ENCODE assay signal across 10 cellular contexts in genomic region chr2:241273552-241273988, GRCh38. TPM values are rescaled to one million over a fixed set of nuclear protein-coding genes. Genes with fewer than 3 reads are reported as not detected.
A peak's percentile ranks its signal among the peaks of the same experiment; 100 is the strongest.
DNase-seq lines count a peak whose midpoint lies in the region; ATAC-seq and TF ChIP-seq lines count a peak whose summit lies in the region.
"Had no signal": no experiment of that assay in that cellular context is flagged by ENCODE, and none has a peak within 500 bp of the region (broad histone marks: within the 10 kb centered on the region; RNA-seq: fewer than 3 reads in every experiment).

No MANE protein-coding gene starts in this region.

- peaks cover 11% of the 10 kb centered on the region for H3K36me3 Mint-ChIP-seq in activated naive CD4-positive, alpha-beta T cell treated with anti-CD3 and anti-CD28 coated beads, Interleukin-2, amount 50 U/mL, for 24 hours
- peaks cover 0 to 23% of the 10 kb centered on the region in 2 donors for H3K36me3 Mint-ChIP-seq in activated naive CD4-positive, alpha-beta T cell treated with anti-CD3 and anti-CD28 coated beads, Interleukin-2, amount 50 U/mL, for 72 hours
- peaks cover 51% of the 10 kb centered on the region for H3K36me3 Mint-ChIP-seq in activated T-helper 2 cell treated with anti-CD3 and anti-CD28 coated beads, Interferon-gamma antibody, Interleukin-2, Interleukin-4, amounts not matched to agents 10 μg/mL and 5 μg/mL and 100 μg/mL, durations not matched to agents 14 hours and 24 hours and 36 hours (ENCODE audit: low read depth)
- H3K36me3 Mint-ChIP-seq in type B pancreatic cell = peaks cover 26% of the 10 kb centered on the region

- no peaks in the 10 kb centered on the region for H3K9me3 ChIP-seq in right lobe of liver

- peaks cover 56% of the 10 kb centered on the region for H3K4me1 Mint-ChIP-seq in activated naive CD4-positive, alpha-beta T cell treated with anti-CD3 and anti-CD28 coated beads, Interleukin-2, amount 50 U/mL, for 24 hours
- H3K4me1 Mint-ChIP-seq in activated T-helper 2 cell treated with anti-CD3 and anti-CD28 coated beads, Interferon-gamma antibody, Interleukin-2, Interleukin-4, amounts not matched to agents 10 μg/mL and 5 μg/mL and 100 μg/mL, durations not matched to agents 14 hours and 24 hours and 36 hours (ENCODE audit: low read depth) = peaks cover 31% of the 10 kb centered on the region
- H3K4me1 Mint-ChIP-seq in type B pancreatic cell (ENCODE audit: unreplicated experiment) = peaks cover 38% of the 10 kb centered on the region

- H3K36me3 ChIP-seq in right lobe of liver = peaks cover 0 to 5% (median 2%) of the 10 kb centered on the region in 4 donors

- peak overlapping the region; percentile 82 for H3K4me3 Mint-ChIP-seq in activated naive CD4-positive, alpha-beta T cell treated with anti-CD3 and anti-CD28 coated beads, Interleukin-2, amount 50 U/mL, for 24 hours
- peak overlapping the region; percentile 70 for H3K4me3 Mint-ChIP-seq in activated T-helper 2 cell treated with anti-CD3 and anti-CD28 coated beads, Interferon-gamma antibody, Interleukin-2, Interleukin-4, amounts not matched to agents 10 μg/mL and 5 μg/mL and 100 μg/mL, durations not matched to agents 14 hours and 24 hours and 36 hours (ENCODE audit: low read depth)
- peak overlapping the region; percentile 86 for H3K4me3 Mint-ChIP-seq in type B pancreatic cell

- no peak for ATAC-seq in activated naive CD4-positive, alpha-beta T cell treated with anti-CD3 and anti-CD28 coated beads, Interleukin-2, amount 50 U/mL, for 72 hours
- ATAC-seq in right lobe of liver (peak in 3 of 4 donors; percentile 2 to 3 (median 2)), GM21423 (IDR thresholded peaks at IDR 0.05; ENCODE audit: unreplicated experiment) (no peak)

- H3K27me3 ChIP-seq in right lobe of liver = no peaks in the 10 kb centered on the region

- TF ChIP-seq CTCF in right lobe of liver (IDR thresholded peaks at IDR 0.05) (no peak), type B pancreatic cell (conservative IDR thresholded peaks at IDR 0.05) (no peak)

- H3K4me3 ChIP-seq in right lobe of liver = peak overlapping the region in 2 of 3 donors; percentile 60 to 85

- peak overlapping the region; percentile 76 for H3K27ac Mint-ChIP-seq in activated naive CD4-positive, alpha-beta T cell treated with anti-CD3 and anti-CD28 coated beads, Interleukin-2, amount 50 U/mL, for 24 hours
- H3K27ac Mint-ChIP-seq in activated naive CD4-positive, alpha-beta T cell treated with anti-CD3 and anti-CD28 coated beads, Interleukin-2, amount 50 U/mL, for 72 hours = no peak overlapping the region
- H3K27ac Mint-ChIP-seq in activated T-helper 2 cell treated with anti-CD3 and anti-CD28 coated beads, Interferon-gamma antibody, Interleukin-2, Interleukin-4, amounts not matched to agents 10 μg/mL and 5 μg/mL and 100 μg/mL, durations not matched to agents 14 hours and 24 hours and 36 hours = peak overlapping the region; percentile 58
- H3K27ac Mint-ChIP-seq in type B pancreatic cell = peak overlapping the region; percentile 81

- H3K27me3 Mint-ChIP-seq in activated naive CD4-positive, alpha-beta T cell treated with anti-CD3 and anti-CD28 coated beads, Interleukin-2, amount 50 U/mL, for 24 hours = no peaks in the 10 kb centered on the region
- H3K27me3 Mint-ChIP-seq in activated T-helper 2 cell treated with anti-CD3 and anti-CD28 coated beads, Interferon-gamma antibody, Interleukin-2, Interleukin-4, amounts not matched to agents 10 μg/mL and 5 μg/mL and 100 μg/mL, durations not matched to agents 14 hours and 24 hours and 36 hours (ENCODE audit: low read depth) = no peaks in the 10 kb centered on the region
- H3K27me3 Mint-ChIP-seq in type B pancreatic cell = no peaks in the 10 kb centered on the region

- DNase-seq in activated naive CD4-positive, alpha-beta T cell treated with anti-CD3 and anti-CD28 coated beads, Interleukin-2, amount 50 U/mL, for 72 hours (ENCODE audit: low spot score in 2 of 2) = no peak
- DNase-seq in activated T-helper 2 cell treated with anti-CD3 and anti-CD28 coated beads, Interferon-gamma antibody, Interleukin-2, Interleukin-4, amounts not matched to agents 10 μg/mL and 5 μg/mL and 100 μg/mL, durations not matched to agents 14 hours and 24 hours and 36 hours (ENCODE audit: low spot score) = no peak
- DNase-seq in right lobe of liver (no peak), type B pancreatic cell (ENCODE audit: extremely low spot score, unreplicated experiment) (no peak), GM03348 (ENCODE audit: low spot score) (no peak)
- no peak for DNase-seq in stimulated activated CD4-positive, alpha-beta T cell treated with anti-CD3 and anti-CD28 coated beads, Interleukin-15, amount 100 ng/mL, for 24 hours
- DNase-seq: GDM1; stimulated activated CD4-positive, alpha-beta T cell treated with anti-CD3 and anti-CD28 coated beads, Interleukin-4, amount 100 ng/mL, for 1 hour had no signal

- WGBS in right lobe of liver (ENCODE audit: insufficient coverage, low coverage, low lambda C conversion rate, missing lambda C conversion rate) = 28% methylated on average over 4 of the region's 7 CpGs

- TF ChIP-seq POLR2A in right lobe of liver (IDR thresholded peaks at IDR 0.05) = no peak

- peak overlapping the region in 2 of 3 donors; percentile 94 to 98 for H3K27ac ChIP-seq in right lobe of liver

- intact Hi-C loops in activated T-helper 2 cell treated with anti-CD3 and anti-CD28 coated beads, Interferon-gamma antibody, Interleukin-2, Interleukin-4, amounts not matched to agents 10 μg/mL and 5 μg/mL and 100 μg/mL, durations not matched to agents 14 hours and 24 hours and 36 hours (cut with micrococcal nuclease) = no loop called here
- intact Hi-C loops in right lobe of liver (cut with DNase I) = no loop called here

- no peaks in the 10 kb centered on the region for H3K9me3 Mint-ChIP-seq in activated naive CD4-positive, alpha-beta T cell treated with anti-CD3 and anti-CD28 coated beads, Interleukin-2, amount 50 U/mL, for 24 hours
- peaks cover 0 to 16% of the 10 kb centered on the region in 2 donors for H3K9me3 Mint-ChIP-seq in activated naive CD4-positive, alpha-beta T cell treated with anti-CD3 and anti-CD28 coated beads, Interleukin-2, amount 50 U/mL, for 72 hours
- peaks cover 22% of the 10 kb centered on the region for H3K9me3 Mint-ChIP-seq in activated T-helper 2 cell treated with anti-CD3 and anti-CD28 coated beads, Interferon-gamma antibody, Interleukin-2, Interleukin-4, amounts not matched to agents 10 μg/mL and 5 μg/mL and 100 μg/mL, durations not matched to agents 14 hours and 24 hours and 36 hours
- peaks cover 7% of the 10 kb centered on the region for H3K9me3 Mint-ChIP-seq in type B pancreatic cell

- H3K4me1 ChIP-seq in right lobe of liver = peaks cover 0 to 45% (median 15%) of the 10 kb centered on the region in 4 donors

RNA-seq across cellular contexts. Expression of gene HDLBP, which starts 41.9 kb away (rescaled TPM):
- 100 to 1,000 TPM; 276 to 297 TPM for total RNA-seq in activated naive CD4-positive, alpha-beta T cell treated with anti-CD3 and anti-CD28 coated beads, Interleukin-2, amount 50 U/mL, for 72 hours
- total RNA-seq in activated T-helper 2 cell treated with anti-CD3 and anti-CD28 coated beads, Interferon-gamma antibody, Interleukin-2, Interleukin-4, amounts not matched to agents 10 μg/mL and 5 μg/mL and 100 μg/mL, durations not matched to agents 14 hours and 24 hours and 36 hours = 282 and 293 TPM in 2 replicates
- total RNA-seq in right lobe of liver = 100 to 1,000 TPM; 341 to 557 (median 479) TPM
- total RNA-seq in type B pancreatic cell (ENCODE audit: low replicate concordance) = 466 and 659 TPM in 2 replicates

RNA-seq across cellular contexts. Expression of gene SEPTIN2, which starts 42.2 kb away (rescaled TPM):
- total RNA-seq in activated naive CD4-positive, alpha-beta T cell treated with anti-CD3 and anti-CD28 coated beads, Interleukin-2, amount 50 U/mL, for 72 hours = 100 to 1,000 TPM; 148 to 210 TPM
- 231 TPM in 2 replicates for total RNA-seq in activated T-helper 2 cell treated with anti-CD3 and anti-CD28 coated beads, Interferon-gamma antibody, Interleukin-2, Interleukin-4, amounts not matched to agents 10 μg/mL and 5 μg/mL and 100 μg/mL, durations not matched to agents 14 hours and 24 hours and 36 hours
- 10 to 100 TPM; 66.6 to 97.9 (median 86.2) TPM for total RNA-seq in right lobe of liver
- total RNA-seq in type B pancreatic cell (ENCODE audit: low replicate concordance) = 333 and 425 TPM in 2 replicates

Comparison
In these comparisons a context has a peak if more than half of its experiments do, and no peak if none do; other contexts are left out.
1. H3K27ac Mint-ChIP-seq: peak in activated naive CD4-positive, alpha-beta T cell treated with anti-CD3 and anti-CD28 coated beads, Interleukin-2, amount 50 U/mL, for 24 hours (single experiment), activated T-helper 2 cell treated with anti-CD3 and anti-CD28 coated beads, Interferon-gamma antibody, Interleukin-2, Interleukin-4, amounts not matched to agents 10 μg/mL and 5 μg/mL and 100 μg/mL, durations not matched to agents 14 hours and 24 hours and 36 hours (single experiment) and type B pancreatic cell (single experiment); none in activated naive CD4-positive, alpha-beta T cell treated with anti-CD3 and anti-CD28 coated beads, Interleukin-2, amount 50 U/mL, for 72 hours (0 of 2).
2. ATAC-seq: peak in right lobe of liver (3 of 4); none in activated naive CD4-positive, alpha-beta T cell treated with anti-CD3 and anti-CD28 coated beads, Interleukin-2, amount 50 U/mL, for 72 hours (0 of 2) and GM21423 (single experiment).
3. Peak in every context shown above with its lines, with median percentiles within 50 percentile points of each other: H3K4me3 Mint-ChIP-seq.